8 cellular contexts compared by ENCODE assay signal in genomic region chr17:44324571-44325275, GRCh38. TPM values are rescaled to one million over a fixed set of nuclear protein-coding genes. Genes with fewer than 3 reads are reported as not detected.
DNase-seq lines count a peak whose midpoint lies in the region; ATAC-seq and TF ChIP-seq lines count a peak whose summit lies in the region.

Gene SLC25A39, minus strand, starts transcription at chr17:44324823. Its CDS starts 1,261 bp downstream, at chr17:44323562.

- peak within 1 kb of the TSS; percentile 70 to 86 (median 76) for H3K27ac ChIP-seq in right lobe of liver

- no peaks in the 10 kb centered on the region for H3K9me3 ChIP-seq in right lobe of liver

- ATAC-seq in GM19395 (IDR thresholded peaks at IDR 0.05; ENCODE audit: unreplicated experiment), result peak; percentile 51
- peak; percentile 53 for ATAC-seq in HG03558 (IDR thresholded peaks at IDR 0.05; ENCODE audit: extremely low read depth, unreplicated experiment)
- ATAC-seq in right lobe of liver, result peak; percentile 87 to 92 (median 88)

- CTCF ChIA-PET in activated CD4-positive, alpha-beta memory T cell treated with anti-CD3 and anti-CD28 coated beads for 36 hours (lab: Charles Lee), result interaction anchor here (0.5 to 1.9 kb wide), 6 partner anchors 16 to 259 kb away, joined by 3 to 15 read pairs (median 4); partner anchors contain the start of genes GRN, HDAC5, LSM12 and RUNDC3A

- H3K27ac Mint-ChIP-seq in CD14-positive monocyte, result peak within 1 kb of the TSS; percentile 92 to 96 (median 95)
- H3K27ac Mint-ChIP-seq in activated CD4-positive, alpha-beta memory T cell treated with anti-CD3 and anti-CD28 coated beads for 36 hours, result peak within 1 kb of the TSS; percentile 94

- intact Hi-C loops in CD14-positive monocyte (cut with micrococcal nuclease), result loop anchor here (2.0 to 10.0 kb wide), 4 partner anchors 20 to 200 kb away; partner anchors contain the start of genes UBTF (in 2 of the 2), FAM171A2 (in 1 of the 2), GRN (in 1 of the 2) and HDAC5 (in 1 of the 2)
- intact Hi-C loops in activated CD4-positive, alpha-beta memory T cell treated with anti-CD3 and anti-CD28 coated beads for 36 hours (cut with micrococcal nuclease), result loop anchor here (1.0 to 5.0 kb wide), 5 partner anchors 16 to 317 kb away; partner anchors contain the start of genes HROB and RUNDC3A
- intact Hi-C loops in right lobe of liver (cut with DNase I), result loop anchor here (5.0 kb wide), 1 partner anchor 112 kb away; no protein-coding TSS in a partner anchor

- H3K4me3 ChIP-seq in right lobe of liver, result peak within 1 kb of the TSS; percentile 89 to 100 (median 97)

- no peaks in the 10 kb centered on the region for H3K27me3 ChIP-seq in right lobe of liver

- peaks cover 25 to 29% of the 10 kb centered on the region in 2 donors for H3K36me3 Mint-ChIP-seq in CD14-positive monocyte
- peaks cover 11% of the 10 kb centered on the region for H3K36me3 Mint-ChIP-seq in activated CD4-positive, alpha-beta memory T cell treated with anti-CD3 and anti-CD28 coated beads for 36 hours

- WGBS in right lobe of liver (ENCODE audit: insufficient coverage, low coverage, low lambda C conversion rate, missing lambda C conversion rate), result 0% methylated on average over 22 of the region's 85 CpGs

- POLR2A ChIA-PET in activated CD4-positive, alpha-beta memory T cell treated with anti-CD3 and anti-CD28 coated beads for 36 hours (lab: Charles Lee), result interaction anchor here (0.6 to 2.5 kb wide), 7 partner anchors 9 to 115 kb away, joined by 3 to 9 read pairs (median 4); partner anchors contain the start of gene GRN

- H3K36me3 ChIP-seq in right lobe of liver, result peaks cover 0 to 24% (median 3%) of the 10 kb centered on the region in 4 donors

- H3K4me3 Mint-ChIP-seq in CD14-positive monocyte, result peak within 1 kb of the TSS; percentile 89 to 92
- peak within 1 kb of the TSS; percentile 89 for H3K4me3 Mint-ChIP-seq in activated CD4-positive, alpha-beta memory T cell treated with anti-CD3 and anti-CD28 coated beads for 36 hours

- no peak for TF ChIP-seq CTCF in CD14-positive monocyte (IDR thresholded peaks at IDR 0.05)
- no peak for TF ChIP-seq CTCF in right lobe of liver (IDR thresholded peaks at IDR 0.05)

- peaks cover 0 to 1% (median 0%) of the 10 kb centered on the region in 7 donors for H3K9me3 Mint-ChIP-seq in CD14-positive monocyte
- no peaks in the 10 kb centered on the region for H3K9me3 Mint-ChIP-seq in activated CD4-positive, alpha-beta memory T cell treated with anti-CD3 and anti-CD28 coated beads for 36 hours

- DNase-seq in CD14-positive monocyte (ENCODE audit: low spot score) (peak; percentile 94), NCI-H748 treated with DMSO at 0.1 percent for 48 hours (lab: John Stamatoyannopoulos, UW) (peak; percentile 73), dermis microvascular lymphatic vessel endothelial cell (ENCODE audit: low read depth in 2 of 2) (peak; percentile 85 to 95), right lobe of liver (peak; percentile 96)
- peak; percentile 96 for DNase-seq in activated CD4-positive, alpha-beta memory T cell treated with anti-CD3 and anti-CD28 coated beads for 36 hours
- peak; percentile 93 to 95 for DNase-seq in stimulated activated CD4-positive, alpha-beta T cell treated with anti-CD3 and anti-CD28 coated beads, Interleukin-4, amount 100 ng/mL, for 4 hours

- H3K27me3 Mint-ChIP-seq in CD14-positive monocyte (ENCODE audit: low read depth in 3 of 3), result no peaks in the 10 kb centered on the region
- no peaks in the 10 kb centered on the region for H3K27me3 Mint-ChIP-seq in activated CD4-positive, alpha-beta memory T cell treated with anti-CD3 and anti-CD28 coated beads for 36 hours

- peaks cover 0 to 12% (median 5%) of the 10 kb centered on the region in 4 donors for H3K4me1 ChIP-seq in right lobe of liver

- TF ChIP-seq POLR2A in right lobe of liver (IDR thresholded peaks at IDR 0.05), result peak; percentile 84

- peaks cover 34% of the 10 kb centered on the region for H3K4me1 Mint-ChIP-seq in CD14-positive monocyte
- H3K4me1 Mint-ChIP-seq in activated CD4-positive, alpha-beta memory T cell treated with anti-CD3 and anti-CD28 coated beads for 36 hours (ENCODE audit: low read depth), result peaks cover 21% of the 10 kb centered on the region

RNA-seq across cellular contexts. Expression of gene SLC25A39, which starts in this region (rescaled TPM):
- polyA plus RNA-seq in CD14-positive monocyte, result 10 to 100 TPM; 64.0 to 64.5 TPM
- 100 to 1,000 TPM; 121 to 122 TPM for total RNA-seq in activated CD4-positive, alpha-beta memory T cell treated with anti-CD3 and anti-CD28 coated beads for 36 hours
- total RNA-seq in dermis microvascular lymphatic vessel endothelial cell (54.0 and 98.0 TPM in 2 replicates), right lobe of liver (100 to 1,000 TPM in 2 of 6 experiments, 10 to 100 TPM in 4; 56.3 to 111 (median 64.6) TPM)

Comparison
In these comparisons a context has a peak if more than half of its experiments do, and no peak if none do; other contexts are left out.
1. Peak in every context shown above with its lines: DNase-seq, ATAC-seq, H3K4me3 ChIP-seq and H3K27ac ChIP-seq.